2 cellular contexts compared by ENCODE assay signal in genomic region chr9:95754533-95755420, GRCh38.
A peak's percentile ranks its signal among the peaks of the same experiment; 100 is the strongest.
TF ChIP-seq lines count a peak whose summit lies in the region.

No MANE protein-coding gene starts in this region.

TF ChIP-seq in SK-N-SH, 30 proteins besides CTCF, POLR2A, EP300 and RAD21:
- TF ChIP-seq PBX3 (IDR thresholded peaks at IDR 0.05) (no peak), GATA2 (CRISPR knock-in tag; IDR thresholded peaks at IDR 0.05) (peak; percentile 69), RCOR1 (IDR thresholded peaks at IDR 0.05; ENCODE audit: low read length) (peak; percentile 63)

TF ChIP-seq in SK-N-SH treated with all-trans-retinoic acid at 6 μM for 48 hours, 23 proteins besides CTCF, POLR2A, EP300 and RAD21:
- no peak for TF ChIP-seq CREB5 (CRISPR knock-in tag; IDR thresholded peaks at IDR 0.05; ENCODE audit: low read depth)
- no peak for TF ChIP-seq OSR1 (CRISPR knock-in tag; IDR thresholded peaks at IDR 0.05)
